ENCODE assay signal across 20 cellular contexts in the genomic region with DNA sequence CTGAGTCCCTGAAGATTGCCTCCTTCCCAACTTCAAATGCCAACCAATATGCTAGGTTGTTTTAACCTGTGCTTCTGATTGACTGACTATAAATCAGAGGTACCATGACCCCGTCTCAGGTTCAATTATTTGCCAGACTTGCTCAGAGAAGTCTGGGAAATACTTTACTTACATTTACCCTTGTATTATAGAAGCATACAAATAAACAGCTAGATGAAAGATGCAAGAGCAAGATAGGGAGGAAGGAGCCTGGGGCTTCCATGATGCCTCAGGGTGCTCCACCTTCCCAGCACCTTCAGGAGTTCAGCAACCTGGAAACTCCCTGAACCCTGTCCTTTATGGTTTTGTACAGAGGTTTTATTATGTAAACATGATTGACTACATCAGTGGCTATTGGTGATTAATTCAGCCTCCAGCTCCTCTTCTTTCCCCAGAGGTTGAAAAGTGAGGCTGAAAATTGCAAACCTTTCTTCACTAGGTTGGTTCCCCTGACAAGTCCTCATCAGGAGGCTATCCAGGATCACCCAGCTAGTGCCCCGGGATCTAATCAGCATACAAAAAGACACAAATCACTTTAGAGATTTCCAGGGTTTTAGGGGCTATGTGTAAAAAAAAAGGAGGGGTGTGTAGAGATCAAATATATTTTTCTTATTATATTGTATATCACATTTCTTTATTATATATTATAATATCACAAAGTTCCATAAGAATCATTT.
DNase-seq lines count a peak whose midpoint lies in the region; ATAC-seq, FAIRE-seq and TF ChIP-seq lines count a peak whose summit lies in the region.
"Had no signal": no experiment of that assay in that cellular context is flagged by ENCODE, and none has a peak within 500 bp of the region (broad histone marks: within the 10 kb centered on the region; RNA-seq: fewer than 3 reads in every experiment).

No MANE protein-coding gene starts in this region.

- no peak overlapping the region for H3K4me3 Mint-ChIP-seq in nephron progenitor cell
- H3K4me3 Mint-ChIP-seq: CD14-positive monocyte; CD4-positive, alpha-beta memory T cell had no signal

- 0 out of 2 replicates have a peak overlapping the region, but pooled peaks have one; percentile 41 for H2AFZ ChIP-seq in H1 (ENCODE audit: low read length)

- H4K8ac ChIP-seq in H1 (ENCODE audit: extremely low read depth, insufficient read depth, low read length) = no peak overlapping the region

- H3K23me2 ChIP-seq in H1 (ENCODE audit: low read depth, low read length) = no peaks in the 10 kb centered on the region

- TF ChIP-seq EP300 in H1 (IDR thresholded peaks at IDR 0.05; ENCODE audit: borderline replicate concordance in 1 of 2, low read depth in 2 of 2, low read length in 2 of 2) = no peak

- peak overlapping the region; percentile 95 for H3K27ac ChIP-seq in 22Rv1
- H3K27ac ChIP-seq in H1 (ENCODE audit: low read depth, low read length) = no peak overlapping the region
- H3K27ac ChIP-seq in psoas muscle = no peak overlapping the region
- H3K27ac ChIP-seq: BLaER1 had no signal

- H3K23ac ChIP-seq in H1 (ENCODE audit: insufficient read length) = no peak overlapping the region

- no peak overlapping the region for H3K9ac ChIP-seq in NT2/D1 (ENCODE audit: insufficient read length, low read depth)
- no peak overlapping the region for H3K9ac ChIP-seq in H1 (replicated peaks in 1 of 4; ENCODE audit: extremely low read depth in 1 of 4, low read depth in 3 of 4, low read length in 3 of 4)
- H3K9ac ChIP-seq: BLaER1 had no signal

- no peak overlapping the region for H2AK5ac ChIP-seq in H1 (ENCODE audit: low read depth, low read length)

- H3K14ac ChIP-seq in H1 (ENCODE audit: insufficient read length) = no peak overlapping the region

- H3K36me3 ChIP-seq in NT2/D1 (ENCODE audit: insufficient read depth, insufficient read length, low read length) (no peaks in the 10 kb centered on the region), H1 (ENCODE audit: control insufficient read depth in 2 of 4, insufficient read depth in 4 of 4, low read length in 3 of 4) (no peaks in the 10 kb centered on the region), psoas muscle (ENCODE audit: insufficient read depth in 1 of 2, low read depth in 1 of 2) (no peaks in the 10 kb centered on the region)
- H3K36me3 ChIP-seq: BLaER1 had no signal

- H3K18ac ChIP-seq in H1 (ENCODE audit: extremely low read depth, low read length) = no peak overlapping the region

- no peak overlapping the region for H2BK12ac ChIP-seq in H1 (ENCODE audit: low read depth, low read length)

- DNase-seq in NT2/D1 (ENCODE audit: low read depth, low spot score) (peak; percentile 11), H1 (ENCODE audit: low read depth in 1 of 2, low spot score in 2 of 2) (no peak), nephron progenitor cell (no peak), HCEC 1CT (no peak), psoas muscle (no peak), SIG-M5 (lab: John Stamatoyannopoulos, UW) (no peak), G401 (ENCODE audit: low spot score) (no peak)
- DNase-seq: 8988T; Calu3; CD4-positive, alpha-beta memory T cell; DMS 273 treated with DMSO at 0.1 percent for 48 hours; DMS53; DND-41; EL; GDM1; KG1 had no signal

- no peak for TF ChIP-seq CTCF in 22Rv1 (IDR thresholded peaks at IDR 0.05)
- TF ChIP-seq CTCF in H1 (IDR thresholded peaks at IDR 0.05; ENCODE audit: control extremely low read depth in 1 of 3, insufficient read depth in 1 of 3, low read depth in 1 of 3, low read length in 3 of 3) = no peak
- TF ChIP-seq CTCF in nephron progenitor cell (IDR thresholded peaks at IDR 0.05) = no peak
- no peak for TF ChIP-seq CTCF in psoas muscle (IDR thresholded peaks at IDR 0.05)

- H3K79me1 ChIP-seq in H1 (ENCODE audit: low read depth, low read length) = no peaks in the 10 kb centered on the region

- in situ Hi-C loops in G401 (cut with HindIII; ENCODE audit: low sequenced_read_pairs) = no loop called here

- no peak overlapping the region for H2BK5ac ChIP-seq in H1 (ENCODE audit: low read depth, low read length)

- no peak overlapping the region for H3K4ac ChIP-seq in H1 (replicated peaks; ENCODE audit: insufficient read length, low read depth, low read length)

- H3K27ac Mint-ChIP-seq in nephron progenitor cell = peak overlapping the region; percentile 71
- H3K27ac Mint-ChIP-seq: CD14-positive monocyte; CD4-positive, alpha-beta memory T cell had no signal

- no peak for FAIRE-seq in H1 (lab: Jason Lieb, UNC)
- FAIRE-seq: H54 had no signal

- 65% methylated on average over 2 of the region's 2 CpGs; no CpG with 5 or more reads in 1 of the 2 experiments for WGBS in H1 (ENCODE audit: extremely low coverage in 1 of 2, insufficient coverage in 1 of 2, insufficient read length in 1 of 2, insufficient replicate concordance in 2 of 2, low coverage in 1 of 2, low lambda C conversion rate in 2 of 2, missing lambda C conversion rate in 1 of 2), 2 experiments
- 37 to 45% (median 39%) methylated on average over 2 of the region's 2 CpGs for WGBS in psoas muscle, 3 donors

- TF ChIP-seq POLR2A in H1 (IDR thresholded peaks at IDR 0.05; ENCODE audit: control extremely low read depth in 1 of 2, low read depth in 2 of 2, low read length in 2 of 2) = no peak

- H3K4me3 ChIP-seq in NT2/D1 (ENCODE audit: insufficient read length, low read depth) = no peak overlapping the region
- H3K4me3 ChIP-seq in H1 (ENCODE audit: extremely low read depth in 1 of 4, insufficient read depth in 2 of 4, low read depth in 3 of 4, low read length in 4 of 4) = no peak overlapping the region
- H3K4me3 ChIP-seq in psoas muscle = no peak overlapping the region
- H3K4me3 ChIP-seq: BLaER1 had no signal

- H3K9me3 Mint-ChIP-seq in nephron progenitor cell = peaks cover 12% of the 10 kb centered on the region
- H3K9me3 Mint-ChIP-seq: CD4-positive, alpha-beta memory T cell had no signal

- POLR2A ChIA-PET in H1 (lab: Charles Lee; ENCODE audit: partially characterized antibody) = no interaction called here

- no peaks in the 10 kb centered on the region for H3K9me3 ChIP-seq in NT2/D1 (ENCODE audit: insufficient read depth, low read length)
- H3K9me3 ChIP-seq in H1 (ENCODE audit: insufficient read depth in 2 of 2, low read depth in 1 of 2, low read length in 1 of 2) = no peaks in the 10 kb centered on the region
- peaks cover 7% of the 10 kb centered on the region for H3K9me3 ChIP-seq in psoas muscle
- H3K9me3 ChIP-seq: BLaER1 had no signal

- no peak overlapping the region for H4K5ac ChIP-seq in H1 (ENCODE audit: insufficient read length, low read depth, low read length)

- no peaks in the 10 kb centered on the region for H3K4me1 Mint-ChIP-seq in nephron progenitor cell
- H3K4me1 Mint-ChIP-seq: CD14-positive monocyte; CD4-positive, alpha-beta memory T cell had no signal

- H3K36me3 Mint-ChIP-seq in nephron progenitor cell (ENCODE audit: low read depth) = no peaks in the 10 kb centered on the region
- H3K36me3 Mint-ChIP-seq: CD14-positive monocyte; CD4-positive, alpha-beta memory T cell had no signal

- H3K4me2 ChIP-seq in H1 (ENCODE audit: insufficient read depth in 1 of 2, low read depth in 2 of 2, low read length in 2 of 2) = no peak overlapping the region
- H3K4me2 ChIP-seq: BLaER1 had no signal

- H3K4me1 ChIP-seq in NT2/D1 (ENCODE audit: insufficient read depth, insufficient read length) (no peaks in the 10 kb centered on the region), H1 (replicated peaks in 1 of 4; ENCODE audit: control insufficient read depth in 3 of 4, insufficient read depth in 4 of 4, low read length in 3 of 4) (no peaks in the 10 kb centered on the region), psoas muscle (no peaks in the 10 kb centered on the region)
- H3K4me1 ChIP-seq: BLaER1 had no signal

- no peaks in the 10 kb centered on the region for H4K20me1 ChIP-seq in H1 (replicated peaks in 1 of 2; ENCODE audit: control insufficient read depth in 1 of 2, insufficient read depth in 2 of 2, low read length in 2 of 2)
- H4K20me1 ChIP-seq: BLaER1 had no signal

- no peak overlapping the region for H3K56ac ChIP-seq in H1 (replicated peaks; ENCODE audit: insufficient read length, low read depth, low read length)

- H3K27me3 ChIP-seq in NT2/D1 (ENCODE audit: insufficient read depth, insufficient read length) = no peaks in the 10 kb centered on the region
- no peaks in the 10 kb centered on the region for H3K27me3 ChIP-seq in H1 (replicated peaks in 1 of 4; ENCODE audit: control insufficient read depth in 3 of 4, extremely low read depth in 1 of 4, insufficient read depth in 3 of 4, low read length in 3 of 4)
- H3K27me3 ChIP-seq in psoas muscle (ENCODE audit: insufficient read depth in 3 of 3, low read length in 2 of 3) = no peaks in the 10 kb centered on the region
- H3K27me3 ChIP-seq: BLaER1 had no signal

- H4K91ac ChIP-seq in H1 (replicated peaks; ENCODE audit: insufficient read length, low read length) = no peak overlapping the region

- no peak overlapping the region for H2BK20ac ChIP-seq in H1 (ENCODE audit: low read length)

- no peaks in the 10 kb centered on the region for H3K27me3 Mint-ChIP-seq in nephron progenitor cell (ENCODE audit: low read depth, poor library complexity)
- H3K27me3 Mint-ChIP-seq: CD4-positive, alpha-beta memory T cell had no signal

- H3K79me2 ChIP-seq in H1 (ENCODE audit: control insufficient read depth in 1 of 2, insufficient read depth in 2 of 2, low read length in 2 of 2) = no peaks in the 10 kb centered on the region

- CTCF ChIA-PET in H1 (lab: Charles Lee; ENCODE audit: partially characterized antibody) = interaction anchor here (0.5 to 1.5 kb wide), 4 partner anchors 11 to 446 kb away, joined by 3 read pairs; no protein-coding TSS in a partner anchor

- no peak overlapping the region for H2BK15ac ChIP-seq in H1 (ENCODE audit: low read length)

- intact Hi-C loops in psoas muscle (cut with DNase I) = no loop called here

- ATAC-seq in psoas muscle = no peak

- H2BK120ac ChIP-seq in H1 (replicated peaks; ENCODE audit: low read depth, low read length) = no peak overlapping the region

- TF ChIP-seq RAD21 in H1 (IDR thresholded peaks at IDR 0.05 in 1 of 2, conservative IDR thresholded peaks at IDR 0.05 in 1 of 2; ENCODE audit: low read depth in 2 of 2, low read length in 2 of 2) = no peak

TF ChIP-seq in H1, 55 proteins besides CTCF, POLR2A, EP300 and RAD21 (continues in another document):
- no peak for TF ChIP-seq SIRT6 (IDR thresholded peaks at IDR 0.05; ENCODE audit: low read length)
- no peak for TF ChIP-seq KDM4A (IDR thresholded peaks at IDR 0.05; ENCODE audit: low read depth, low read length, severe bottlenecking)
- no peak for TF ChIP-seq ATF2 (IDR thresholded peaks at IDR 0.05; ENCODE audit: low read length)
